25 cellular contexts compared by ENCODE assay signal in the genomic region with DNA sequence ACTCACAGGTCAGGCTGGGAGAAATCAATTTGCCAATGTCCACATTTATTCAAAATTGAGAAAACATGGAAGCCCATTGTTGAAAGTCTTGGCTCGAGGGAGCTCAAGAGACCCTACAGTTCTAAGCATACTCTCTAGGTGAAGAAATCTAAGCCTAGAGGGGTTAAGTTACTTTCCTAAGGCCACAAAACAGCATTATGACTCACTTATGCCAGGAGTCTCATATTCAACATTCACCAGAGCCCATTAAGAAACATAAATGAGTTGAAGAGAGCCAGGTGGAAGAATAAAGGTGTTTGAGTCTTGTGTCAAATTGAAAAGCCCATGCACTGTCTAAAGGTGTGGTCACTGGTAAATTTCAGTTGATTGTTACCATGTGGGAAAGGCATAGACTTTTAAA.
"Had no signal": no experiment of that assay in that cellular context is flagged by ENCODE, and none has a peak within 500 bp of the region (broad histone marks: within the 10 kb centered on the region; RNA-seq: fewer than 3 reads in every experiment).

No MANE protein-coding gene starts in this region.

- H3K4me1 ChIP-seq: Peyer's patch, SJSA1 had no signal

- H3K9me3 Mint-ChIP-seq: activated naive CD4-positive, alpha-beta T cell treated with anti-CD3 and anti-CD28 coated beads, Interleukin-2, amount 50 U/mL, for 24 hours; central memory CD8-positive, alpha-beta T cell; T-helper 1 cell treated with Interleukin-12 subunit alpha and Interleukin-12 subunit beta and Interleukin-4 antibody, amounts not matched to agents 30 μg/mL and 1 μg/mL, for 36 hours had no signal

- H3K27ac Mint-ChIP-seq: activated CD8-positive, alpha-beta T cell treated with anti-CD3 and anti-CD28 coated beads, Interleukin-2, amount 10 ng/mL, durations not matched to agents 7 days and 5 days; activated naive CD4-positive, alpha-beta T cell treated with anti-CD3 and anti-CD28 coated beads, Interleukin-2, amount 50 U/mL, for 24 hours; T-helper 1 cell treated with Interleukin-12 subunit alpha and Interleukin-12 subunit beta and Interleukin-4 antibody, amounts not matched to agents 30 μg/mL and 1 μg/mL, for 36 hours had no signal

- H3K36me3 Mint-ChIP-seq: activated naive CD4-positive, alpha-beta T cell treated with anti-CD3 and anti-CD28 coated beads, Interleukin-2, amount 50 U/mL, for 24 hours had no signal

- H3K4me3 ChIP-seq: Peyer's patch, SJSA1 had no signal

- H3K27me3 Mint-ChIP-seq: central memory CD8-positive, alpha-beta T cell had no signal

- H3K27ac ChIP-seq: Peyer's patch, RWPE1, SJSA1 had no signal

- H3K9me3 ChIP-seq: Peyer's patch, SJSA1 had no signal

- ATAC-seq: activated CD4-positive, CD25-positive, alpha-beta regulatory T cell treated with anti-CD3 and anti-CD28 coated beads, Interleukin-2, amount 50 U/mL, for 24 hours; activated CD8-positive, alpha-beta T cell treated with anti-CD3 and anti-CD28 coated beads, Interleukin-2, amount 10 ng/mL, durations not matched to agents 7 days and 5 days had no signal

- H3K36me3 ChIP-seq: Peyer's patch, SJSA1 had no signal

- DNase-seq: activated CD4-positive, alpha-beta T cell treated with anti-CD3 and anti-CD28 coated beads for 4 hours; activated CD4-positive, alpha-beta T cell treated with anti-CD3 and anti-CD28 coated beads, Interleukin-2, amount 50 U/mL, for 4 hours; activated CD8-positive, alpha-beta memory T cell treated with anti-CD3 and anti-CD28 coated beads, Interleukin-2, amount 50 U/mL, for 48 hours; activated CD8-positive, alpha-beta T cell treated with anti-CD3 and anti-CD28 coated beads, Interleukin-2, amount 10 ng/mL, durations not matched to agents 7 days and 5 days; activated effector memory CD4-positive, alpha-beta T cell treated with Interleukin-2 at 50 U/mL for 16 hours; activated naive CD4-positive, alpha-beta T cell; activated T-cell treated with anti-CD3 and anti-CD28 coated beads, Interleukin-2, amount 50 U/mL, for 1 hour; aorta; Kasumi-1; KBM-7; NCI-H1048; NCI-H1417 treated with DMSO at 0.1 percent for 48 hours; NCI-H1694; NCI-H2081; NCI-H345; NCI-H510A treated with DMSO at 0.1 percent for 48 hours; NCI-H69; Peyer's patch; SHP77 had no signal

- H3K4me3 Mint-ChIP-seq: activated CD8-positive, alpha-beta T cell treated with anti-CD3 and anti-CD28 coated beads, Interleukin-2, amount 10 ng/mL, durations not matched to agents 7 days and 5 days; activated naive CD4-positive, alpha-beta T cell treated with anti-CD3 and anti-CD28 coated beads, Interleukin-2, amount 50 U/mL, for 24 hours; central memory CD8-positive, alpha-beta T cell; T-helper 1 cell treated with Interleukin-12 subunit alpha and Interleukin-12 subunit beta and Interleukin-4 antibody, amounts not matched to agents 30 μg/mL and 1 μg/mL, for 36 hours had no signal

- H3K27me3 ChIP-seq: Peyer's patch, SJSA1 had no signal

- H3K4me1 Mint-ChIP-seq: activated naive CD4-positive, alpha-beta T cell treated with anti-CD3 and anti-CD28 coated beads, Interleukin-2, amount 50 U/mL, for 24 hours; central memory CD8-positive, alpha-beta T cell had no signal
